Comparison of ENCODE assay signal across 17 cellular contexts in the genomic region with DNA sequence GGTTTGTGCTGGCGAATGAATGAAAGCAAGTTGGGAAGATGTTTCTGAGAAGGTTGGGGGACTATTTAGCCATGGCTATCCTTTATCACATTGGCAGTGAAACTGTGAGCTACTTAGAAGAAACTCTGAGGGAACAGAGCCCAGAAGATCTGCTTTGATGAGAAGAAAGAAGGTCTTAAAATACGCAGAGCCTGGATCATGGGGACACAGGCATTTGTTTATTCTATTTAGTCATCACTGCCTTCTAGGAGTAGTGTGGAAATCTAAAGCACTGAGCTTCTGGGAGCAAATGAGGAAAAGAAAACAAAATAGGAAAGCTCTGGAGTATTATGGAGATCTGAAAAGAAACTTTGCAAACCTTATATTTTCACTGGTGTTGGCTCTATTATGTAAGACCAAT. TPM values are rescaled to one million over a fixed set of nuclear protein-coding genes. Genes with fewer than 3 reads are reported as not detected.
DNase-seq lines count a peak whose midpoint lies in the region; ATAC-seq and TF ChIP-seq lines count a peak whose summit lies in the region.
"Had no signal": no experiment of that assay in that cellular context is flagged by ENCODE, and none has a peak within 500 bp of the region (broad histone marks: within the 10 kb centered on the region; RNA-seq: fewer than 3 reads in every experiment).

No MANE protein-coding gene starts in this region.

- no peaks in the 10 kb centered on the region for H3K9me3 ChIP-seq in heart left ventricle
- no peaks in the 10 kb centered on the region for H3K9me3 ChIP-seq in gastrocnemius medialis
- H3K9me3 ChIP-seq: BLaER1 had no signal

- no peaks in the 10 kb centered on the region for H3K9me3 Mint-ChIP-seq in activated naive CD4-positive, alpha-beta T cell treated with anti-CD3 and anti-CD28 coated beads for 36 hours
- H3K9me3 Mint-ChIP-seq: activated CD4-positive, alpha-beta memory T cell treated with anti-CD3 and anti-CD28 coated beads, Interleukin-2, amount 10 ng/mL, durations not matched to agents 7 days and 5 days; neural progenitor cell had no signal

- no peaks in the 10 kb centered on the region for H3K27me3 Mint-ChIP-seq in activated naive CD4-positive, alpha-beta T cell treated with anti-CD3 and anti-CD28 coated beads for 36 hours (ENCODE audit: low read depth)

- TF ChIP-seq POLR2A in heart left ventricle (IDR thresholded peaks at IDR 0.05) (no peak), gastrocnemius medialis (IDR thresholded peaks at IDR 0.05) (no peak)

- no peaks in the 10 kb centered on the region for H3K4me1 Mint-ChIP-seq in activated naive CD4-positive, alpha-beta T cell treated with anti-CD3 and anti-CD28 coated beads for 36 hours (ENCODE audit: low read depth)
- H3K4me1 Mint-ChIP-seq: activated CD4-positive, alpha-beta memory T cell treated with anti-CD3 and anti-CD28 coated beads, Interleukin-2, amount 10 ng/mL, durations not matched to agents 7 days and 5 days; neural progenitor cell had no signal

- in situ Hi-C loops in gastrocnemius medialis (cut with MboI; ENCODE audit: low sequenced_read_pairs in 4 of 4): no loop called here

- H3K27me3 ChIP-seq in heart left ventricle: no peaks in the 10 kb centered on the region
- H3K27me3 ChIP-seq in gastrocnemius medialis: no peaks in the 10 kb centered on the region
- H3K27me3 ChIP-seq: BLaER1, neural progenitor cell had no signal

- peak; percentile 50 for DNase-seq in AG20443 (ENCODE audit: low spot score)
- DNase-seq in astrocyte of the hippocampus (ENCODE audit: low read depth, low spot score): peak; percentile 11
- no peak for DNase-seq in heart left ventricle
- DNase-seq in gastrocnemius medialis: peak in 1 of 2 donors; percentile 29
- no peak for DNase-seq in stimulated activated CD4-positive, alpha-beta T cell treated with anti-CD3 and anti-CD28 coated beads, Interleukin-12 subunit alpha, Interleukin-12 subunit beta, amount 100 ng/mL, for 4 hours
- DNase-seq in activated naive CD4-positive, alpha-beta T cell (lab: John Stamatoyannopoulos, UW): no peak
- no peak for DNase-seq in activated naive CD4-positive, alpha-beta T cell treated with anti-CD3 and anti-CD28 coated beads for 36 hours
- DNase-seq: activated CD4-positive, alpha-beta memory T cell treated with anti-CD3 and anti-CD28 coated beads, Interleukin-2, amount 10 ng/mL, durations not matched to agents 7 days and 5 days; activated effector memory CD4-positive, alpha-beta T cell treated with anti-CD3 and anti-CD28 coated beads, Interleukin-2, amount 50 U/mL, for 16 hours; foreskin melanocyte; GOT3; kidney glomerular epithelial cell; NCI-H1105; NCI-H446 treated with DMSO at 0.1 percent for 48 hours had no signal

- CTCF ChIA-PET in activated naive CD4-positive, alpha-beta T cell treated with anti-CD3 and anti-CD28 coated beads for 36 hours (lab: Charles Lee): no interaction called here

- no peaks in the 10 kb centered on the region for H3K36me3 Mint-ChIP-seq in activated naive CD4-positive, alpha-beta T cell treated with anti-CD3 and anti-CD28 coated beads for 36 hours (ENCODE audit: low read depth)
- H3K36me3 Mint-ChIP-seq: neural progenitor cell had no signal

- TF ChIP-seq CTCF in heart left ventricle (IDR thresholded peaks at IDR 0.05): no peak
- TF ChIP-seq CTCF in gastrocnemius medialis (IDR thresholded peaks at IDR 0.05 in 4 of 5, conservative IDR thresholded peaks at IDR 0.05 in 1 of 5): no peak

- intact Hi-C loops in heart left ventricle (cut with DNase I) (no loop called here), gastrocnemius medialis (cut with DNase I; ENCODE audit: low total_unique reads) (no loop called here)
- intact Hi-C loops in activated naive CD4-positive, alpha-beta T cell treated with anti-CD3 and anti-CD28 coated beads for 36 hours (cut with micrococcal nuclease): no loop called here

- 73 to 84% (median 78%) methylated on average over 2 of the region's 2 CpGs for WGBS in heart left ventricle, 4 donors

- H3K4me3 Mint-ChIP-seq in activated naive CD4-positive, alpha-beta T cell treated with anti-CD3 and anti-CD28 coated beads for 36 hours: no peak overlapping the region
- H3K4me3 Mint-ChIP-seq: activated CD4-positive, alpha-beta memory T cell treated with anti-CD3 and anti-CD28 coated beads, Interleukin-2, amount 10 ng/mL, durations not matched to agents 7 days and 5 days; neural progenitor cell had no signal

- H3K4me1 ChIP-seq in heart left ventricle: peaks cover 0 to 82% (median 60%) of the 10 kb centered on the region in 12 donors
- H3K4me1 ChIP-seq in gastrocnemius medialis: peaks cover 82% of the 10 kb centered on the region in 2 donors
- H3K4me1 ChIP-seq: BLaER1, neural progenitor cell had no signal

- H3K36me3 ChIP-seq in heart left ventricle: peaks cover 0 to 14% (median 0%) of the 10 kb centered on the region in 9 donors
- peaks cover 0 to 10% of the 10 kb centered on the region in 2 donors for H3K36me3 ChIP-seq in gastrocnemius medialis
- H3K36me3 ChIP-seq: BLaER1, neural progenitor cell had no signal

- no peak overlapping the region for H3K27ac Mint-ChIP-seq in activated naive CD4-positive, alpha-beta T cell treated with anti-CD3 and anti-CD28 coated beads for 36 hours
- H3K27ac Mint-ChIP-seq: activated CD4-positive, alpha-beta memory T cell treated with anti-CD3 and anti-CD28 coated beads, Interleukin-2, amount 10 ng/mL, durations not matched to agents 7 days and 5 days; neural progenitor cell had no signal

- H3K4me3 ChIP-seq in heart left ventricle: no peak overlapping the region
- H3K4me3 ChIP-seq in gastrocnemius medialis: no peak overlapping the region
- H3K4me3 ChIP-seq: BLaER1, neural progenitor cell had no signal

- ATAC-seq in heart left ventricle: peak in 3 of 4 donors; percentile 53 to 55 (median 54)
- ATAC-seq in gastrocnemius medialis: peak; percentile 32 to 64
- no peak for ATAC-seq in GM21737 (IDR thresholded peaks at IDR 0.05; ENCODE audit: unreplicated experiment)

- H3K27ac ChIP-seq in heart left ventricle (peak overlapping the region in 11 of 12 donors; percentile 24 to 81 (median 64)), gastrocnemius medialis (peak overlapping the region; percentile 72 to 98 (median 94))
- H3K27ac ChIP-seq: BLaER1, neural progenitor cell had no signal

RNA-seq across cellular contexts. Expression of gene CPED1, which starts 28.5 kb away (rescaled TPM):
- total RNA-seq in heart left ventricle (10 to 100 TPM; 19.6 to 51.2 (median 27.5) TPM), gastrocnemius medialis (10 to 100 TPM in 3 of 4 donors, 1 to 10 TPM in 1; 4.8 to 35.5 (median 34.1) TPM)
- polyA plus RNA-seq in heart left ventricle: 1 to 10 TPM; 3.6 to 9.7 TPM
- total RNA-seq in activated naive CD4-positive, alpha-beta T cell treated with anti-CD3 and anti-CD28 coated beads for 36 hours: not detected
- total RNA-seq: activated CD4-positive, alpha-beta memory T cell treated with anti-CD3 and anti-CD28 coated beads, Interleukin-2, amount 10 ng/mL, durations not matched to agents 7 days and 5 days had no signal

Comparison
In these comparisons a context has a peak if more than half of its experiments do, and no peak if none do; other contexts are left out.
1. DNase-seq: peak in AG20443 (single experiment) and astrocyte of the hippocampus (single experiment); none in heart left ventricle (0 of 5), stimulated activated CD4-positive, alpha-beta T cell treated with anti-CD3 and anti-CD28 coated beads, Interleukin-12 subunit alpha, Interleukin-12 subunit beta, amount 100 ng/mL, for 4 hours (single experiment), activated naive CD4-positive, alpha-beta T cell (0 of 4) and activated naive CD4-positive, alpha-beta T cell treated with anti-CD3 and anti-CD28 coated beads for 36 hours (single experiment).
2. RNA of gene CPED1, which starts 28.5 kb away (total RNA-seq): 4.8 to 35.5 TPM in gastrocnemius medialis and 19.6 to 51.2 TPM in heart left ventricle; not detected in activated naive CD4-positive, alpha-beta T cell treated with anti-CD3 and anti-CD28 coated beads for 36 hours; every median in the first group is over 4 times any median in the second.